Comparison of ENCODE assay signal across 16 cellular contexts in the genomic region with DNA sequence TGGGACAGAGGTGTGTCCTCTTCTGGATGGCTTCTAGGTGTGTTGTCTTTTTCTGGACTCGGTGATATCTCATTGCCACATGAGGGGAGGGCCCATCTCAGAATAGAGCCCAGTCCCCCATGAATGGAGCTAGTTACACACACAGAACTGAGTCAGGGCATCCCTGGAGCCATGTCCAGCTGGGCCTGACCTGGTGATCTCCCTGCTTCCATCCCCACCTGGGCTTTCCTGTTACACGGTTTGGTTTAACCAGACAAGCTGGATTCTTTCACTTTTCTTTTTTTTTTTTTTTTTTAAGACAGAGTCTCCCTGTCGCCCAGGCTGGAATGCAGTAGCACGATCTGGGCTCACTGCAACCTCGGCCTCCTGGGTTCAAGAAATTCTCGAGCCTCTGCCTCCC. TPM values are rescaled to one million over a fixed set of nuclear protein-coding genes. Genes with fewer than 3 reads are reported as not detected.
"Had no signal": no experiment of that assay in that cellular context is flagged by ENCODE, and none has a peak within 500 bp of the region (broad histone marks: within the 10 kb centered on the region; RNA-seq: fewer than 3 reads in every experiment).

No MANE protein-coding gene starts in this region.

- H3K4me3 ChIP-seq: adrenal gland, left lung, transverse colon had no signal

- H3K36me3 ChIP-seq: adrenal gland, left lung, neutrophil, transverse colon had no signal

- H3K9me3 ChIP-seq: adrenal gland, left lung, neutrophil, transverse colon had no signal

- H3K27ac Mint-ChIP-seq: activated CD4-positive, alpha-beta memory T cell treated with anti-CD3 and anti-CD28 coated beads for 36 hours; activated naive CD4-positive, alpha-beta T cell treated with anti-CD3 and anti-CD28 coated beads, Interleukin-2, amount 50 U/mL, for 24 hours; endodermal cell; natural killer cell had no signal

- H3K27ac ChIP-seq: left lung, neutrophil, transverse colon, VCaP had no signal

- H3K9me3 Mint-ChIP-seq: activated CD4-positive, alpha-beta memory T cell treated with anti-CD3 and anti-CD28 coated beads for 36 hours; activated naive CD4-positive, alpha-beta T cell treated with anti-CD3 and anti-CD28 coated beads, Interleukin-2, amount 50 U/mL, for 24 hours; endodermal cell; natural killer cell; stimulated activated memory B cell treated with anti-CD40 and anti-IgM and Interleukin-4, amounts not matched to agents 10 μg/mL and 1 μg/mL and 100 μg/mL, for 72 hours had no signal

- ATAC-seq: activated CD8-positive, alpha-beta memory T cell treated with anti-CD3 and anti-CD28 coated beads, Interleukin-2, amount 10 ng/mL, durations not matched to agents 7 days and 5 days; left lung; natural killer cell; stimulated activated memory B cell treated with anti-CD40 and anti-IgM and Interleukin-4, amounts not matched to agents 10 μg/mL and 1 μg/mL and 100 μg/mL, for 72 hours had no signal

- H3K36me3 Mint-ChIP-seq: activated CD4-positive, alpha-beta memory T cell treated with anti-CD3 and anti-CD28 coated beads for 36 hours; activated CD8-positive, alpha-beta memory T cell treated with anti-CD3 and anti-CD28 coated beads, Interleukin-2, amount 10 ng/mL, durations not matched to agents 7 days and 5 days; activated naive CD4-positive, alpha-beta T cell treated with anti-CD3 and anti-CD28 coated beads, Interleukin-2, amount 50 U/mL, for 24 hours; natural killer cell; stimulated activated memory B cell treated with anti-CD40 and anti-IgM and Interleukin-4, amounts not matched to agents 10 μg/mL and 1 μg/mL and 100 μg/mL, for 72 hours had no signal

- H3K4me1 ChIP-seq: adrenal gland, transverse colon had no signal

- H3K27me3 ChIP-seq: adrenal gland had no signal

- H3K4me3 Mint-ChIP-seq: activated CD4-positive, alpha-beta memory T cell treated with anti-CD3 and anti-CD28 coated beads for 36 hours; activated CD8-positive, alpha-beta memory T cell treated with anti-CD3 and anti-CD28 coated beads, Interleukin-2, amount 10 ng/mL, durations not matched to agents 7 days and 5 days; activated naive CD4-positive, alpha-beta T cell treated with anti-CD3 and anti-CD28 coated beads, Interleukin-2, amount 50 U/mL, for 24 hours; endodermal cell; natural killer cell; stimulated activated memory B cell treated with anti-CD40 and anti-IgM and Interleukin-4, amounts not matched to agents 10 μg/mL and 1 μg/mL and 100 μg/mL, for 72 hours had no signal

- DNase-seq: activated CD4-positive, alpha-beta memory T cell treated with anti-CD3 and anti-CD28 coated beads for 36 hours; activated CD4-positive, alpha-beta T cell treated with anti-CD3 and anti-CD28 coated beads for 1 hour; activated CD8-positive, alpha-beta memory T cell treated with anti-CD3 and anti-CD28 coated beads, Interleukin-2, amount 10 ng/mL, durations not matched to agents 7 days and 5 days; activated T-cell treated with anti-CD3 and anti-CD28 coated beads, Interleukin-2, amount 50 U/mL, for 1 hour; adrenal gland; endodermal cell; left lung; natural killer cell; retina; stimulated activated CD4-positive, alpha-beta T cell treated with anti-CD3 and anti-CD28 coated beads, Interleukin-2, amount 100 ng/mL, for 48 hours; transverse colon had no signal

RNA-seq across cellular contexts. Expression of gene A4GALT, which starts 6.1 kb away (rescaled TPM):
- total RNA-seq: activated CD4-positive, alpha-beta memory T cell treated with anti-CD3 and anti-CD28 coated beads for 36 hours; T-helper 1 cell treated with Interleukin-12 subunit alpha and Interleukin-12 subunit beta and Interleukin-4 antibody, amounts not matched to agents 30 ng/mL and 1 ng/mL, for 36 hours had no signal
